In genomic region chr11:100939581-100939980, GRCh38 we compare ENCODE assay signal across 25 cellular contexts.
"Had no signal": no experiment of that assay in that cellular context is flagged by ENCODE, and none has a peak within 500 bp of the region (broad histone marks: within the 10 kb centered on the region; RNA-seq: fewer than 3 reads in every experiment).

No MANE protein-coding gene starts in this region.

- DNase-seq: activated CD4-positive, alpha-beta T cell treated with anti-CD3 and anti-CD28 coated beads for 4 hours; activated CD8-positive, alpha-beta memory T cell treated with anti-CD3 and anti-CD28 coated beads, Interleukin-2, amount 50 U/mL, for 4 hours; activated CD8-positive, alpha-beta T cell treated with anti-CD3 and anti-CD28 coated beads for 36 hours; activated gamma-delta T cell treated with Interleukin-2 at 50 U/mL for 16 hours; activated naive CD4-positive, alpha-beta T cell treated with anti-CD3 and anti-CD28 coated beads, Interleukin-2, amount 10 ng/mL, durations not matched to agents 7 days and 5 days; activated naive CD8-positive, alpha-beta T cell treated with anti-CD3 and anti-CD28 coated beads for 36 hours; activated T-cell treated with anti-CD3 and anti-CD28 coated beads, Interleukin-2, amount 50 U/mL, for 72 hours; adrenal gland; anterior cingulate cortex; caudate nucleus; MG63; MV-4-11; NCI-H1105; NCI-H1436; NCI-H1694 treated with DMSO at 0.1 percent for 48 hours; NCI-H2029 treated with DMSO at 0.1 percent for 48 hours; NCI-H510A treated with DMSO at 0.1 percent for 48 hours; NCI-H69; NK-92 treated with Interleukin-12 subunit alpha and Interleukin-12 subunit beta, amount 100 ng/mL, for 24 hours; OCI-M1; RPMI8226; SHP77 had no signal

- H3K4me3 ChIP-seq: adrenal gland, breast epithelium, MG63 had no signal

- H3K9me3 ChIP-seq: adrenal gland, breast epithelium, MG63 had no signal

- H3K4me1 ChIP-seq: breast epithelium had no signal

- H3K27me3 ChIP-seq: adrenal gland, breast epithelium, MG63 had no signal

- H3K36me3 ChIP-seq: adrenal gland, breast epithelium, MG63 had no signal

- H3K27ac ChIP-seq: adrenal gland, breast epithelium had no signal

- ATAC-seq: activated CD4-positive, CD25-positive, alpha-beta regulatory T cell treated with anti-CD3 and anti-CD28 coated beads, Interleukin-2, amount 50 U/mL, for 24 hours; activated CD8-positive, alpha-beta T cell treated with anti-CD3 and anti-CD28 coated beads for 36 hours; activated T-cell treated with anti-CD3 and anti-CD28 coated beads, Interleukin-2, amount 50 U/mL, for 72 hours; Panc1 had no signal
